In genomic region chr4:2125831-2126230, GRCh38 we compare ENCODE assay signal across 1 cellular context.
TF ChIP-seq lines count a peak whose summit lies in the region.

No MANE protein-coding gene starts in this region.

TF ChIP-seq in H1, 55 proteins besides CTCF, POLR2A, EP300 and RAD21:
- TF ChIP-seq POLR2AphosphoS5 (IDR thresholded peaks at IDR 0.05; ENCODE audit: low read depth, low read length) (no peak), TEAD4 (IDR thresholded peaks at IDR 0.05; ENCODE audit: low read depth, low read length) (no peak), KDM4A (IDR thresholded peaks at IDR 0.05; ENCODE audit: low read depth, low read length, severe bottlenecking) (no peak), HDAC2 (IDR thresholded peaks at IDR 0.05; ENCODE audit: borderline replicate concordance in 1 of 2, low read depth in 2 of 2, low read length in 2 of 2) (no peak), BCL11A (IDR thresholded peaks at IDR 0.05; ENCODE audit: low read depth in 2 of 2, low read length in 2 of 2) (no peak), RFX5 (IDR thresholded peaks at IDR 0.05; ENCODE audit: borderline replicate concordance, low read depth, low read length) (no peak), SUZ12 (IDR thresholded peaks at IDR 0.05; ENCODE audit: low read length) (no peak), SP2 (IDR thresholded peaks at IDR 0.05; ENCODE audit: low read length) (no peak), TAF1 (IDR thresholded peaks at IDR 0.05; ENCODE audit: low read depth, low read length) (no peak), RXRA (IDR thresholded peaks at IDR 0.05; ENCODE audit: insufficient read depth, low read depth, low read length) (no peak), RNF2 (IDR thresholded peaks at IDR 0.05; ENCODE audit: borderline replicate concordance, low read depth, low read length, missing control alignments, poor library complexity, severe bottlenecking) (no peak), SIN3A (conservative IDR thresholded peaks at IDR 0.05 in 1 of 2, IDR thresholded peaks at IDR 0.05 in 1 of 2; ENCODE audit: low read depth in 1 of 2, low read length in 2 of 2) (no peak), EGR1 (IDR thresholded peaks at IDR 0.05; ENCODE audit: borderline replicate concordance, low read depth, low read length) (no peak), BRCA1 (IDR thresholded peaks at IDR 0.05; ENCODE audit: low read depth, low read length) (no peak), NANOG (IDR thresholded peaks at IDR 0.05; ENCODE audit: insufficient read depth, low read depth, low read length, poor library complexity, severe bottlenecking) (no peak), MAFK (IDR thresholded peaks at IDR 0.05; ENCODE audit: low read depth, low read length) (no peak), SIRT6 (IDR thresholded peaks at IDR 0.05; ENCODE audit: low read length) (no peak)
